In genomic region chr15:42035362-42035761, GRCh38 we compare ENCODE assay signal across 9 cellular contexts. TPM values are rescaled to one million over a fixed set of nuclear protein-coding genes. Genes with fewer than 3 reads are reported as not detected.
DNase-seq lines count a peak whose midpoint lies in the region; ATAC-seq and TF ChIP-seq lines count a peak whose summit lies in the region.
"Had no signal": no experiment of that assay in that cellular context is flagged by ENCODE, and none has a peak within 500 bp of the region (broad histone marks: within the 10 kb centered on the region; RNA-seq: fewer than 3 reads in every experiment).

No MANE protein-coding gene starts in this region.

- no peak overlapping the region for H3K9ac ChIP-seq in endodermal cell (ENCODE audit: extremely low read depth, low read length, poor library complexity, severe bottlenecking)

- H3K4me1 ChIP-seq in endodermal cell (ENCODE audit: control insufficient read depth, insufficient read depth, low read length) = no peaks in the 10 kb centered on the region

- H3K27ac ChIP-seq in endodermal cell (ENCODE audit: low read depth, low read length) (no peak overlapping the region), substantia nigra (ENCODE audit: low read depth, low read length, poor library complexity, severe bottlenecking) (no peak overlapping the region)

- TF ChIP-seq CTCF in AG10803 (conservative IDR thresholded peaks at IDR 0.05; ENCODE audit: low read length) (no peak), endodermal cell (conservative IDR thresholded peaks at IDR 0.05) (no peak)

- H3K4me1 Mint-ChIP-seq in endodermal cell = peaks cover 5% of the 10 kb centered on the region
- H3K4me1 Mint-ChIP-seq: neural crest cell had no signal

- H3K4me3 Mint-ChIP-seq in endodermal cell = no peak overlapping the region
- H3K4me3 Mint-ChIP-seq: neural crest cell had no signal

- peaks cover 9% of the 10 kb centered on the region for H3K9me3 ChIP-seq in endodermal cell (ENCODE audit: control insufficient read depth, low read length)

- ATAC-seq in GM19035 (IDR thresholded peaks at IDR 0.05; ENCODE audit: unreplicated experiment) (peak; percentile 64), HG03045 (IDR thresholded peaks at IDR 0.05; ENCODE audit: unreplicated experiment) (no peak)

- H3K27me3 Mint-ChIP-seq in endodermal cell (ENCODE audit: insufficient read depth) = peaks cover 2% of the 10 kb centered on the region

- DNase-seq in AG10803 (ENCODE audit: low read depth) = peak; percentile 15
- DNase-seq in HK-2 (ENCODE audit: unreplicated experiment) = peak; percentile 25
- DNase-seq in endodermal cell = peak; percentile 71
- no peak for DNase-seq in substantia nigra (lab: John Stamatoyannopoulos, UW)
- no peak for DNase-seq in occipital lobe (lab: John Stamatoyannopoulos, UW)
- no peak for DNase-seq in activated effector memory CD4-positive, alpha-beta T cell treated with anti-CD3 and anti-CD28 coated beads, Interleukin-2, amount 50 U/mL, for 16 hours

- 63 to 64% methylated on average over 2 to 4 of the region's 4 CpGs for WGBS in endodermal cell (ENCODE audit: insufficient coverage in 1 of 2, insufficient read length in 1 of 2), 2 experiments

- no peaks in the 10 kb centered on the region for H3K27me3 ChIP-seq in endodermal cell (ENCODE audit: control insufficient read depth, insufficient read depth, low read length, poor library complexity, severe bottlenecking)

- no peaks in the 10 kb centered on the region for H3K36me3 Mint-ChIP-seq in endodermal cell (ENCODE audit: low read depth)

- H3K4me3 ChIP-seq in AG10803 (ENCODE audit: low read length) = no peak overlapping the region
- H3K4me3 ChIP-seq in endodermal cell (ENCODE audit: low read length) = no peak overlapping the region

- H3K36me3 ChIP-seq in endodermal cell (ENCODE audit: control insufficient read depth, insufficient read depth, low read length) = no peaks in the 10 kb centered on the region

- H3K27ac Mint-ChIP-seq in endodermal cell = no peak overlapping the region

- H3K9me3 Mint-ChIP-seq in endodermal cell = peaks cover 5% of the 10 kb centered on the region

RNA-seq across cellular contexts. Expression of gene PLA2G4E, which starts 14.5 kb away (rescaled TPM):
- total RNA-seq in endodermal cell = not detected
- polyA plus RNA-seq in endodermal cell (2013, experiment 1 of 2) = not detected
- polyA plus RNA-seq in endodermal cell (2013, experiment 2 of 2) = not detected
- not detected for total RNA-seq in occipital lobe
- total RNA-seq: neural crest cell had no signal

RNA-seq across cellular contexts. Expression of gene PLA2G4D, which starts 59.0 kb away (rescaled TPM):
- total RNA-seq in endodermal cell (not detected), occipital lobe (not detected)
- not detected for polyA plus RNA-seq in endodermal cell (2013, experiment 1 of 2)
- not detected for polyA plus RNA-seq in endodermal cell (2013, experiment 2 of 2)
- total RNA-seq: neural crest cell had no signal

Comparison
In these comparisons a context has a peak if more than half of its experiments do, and no peak if none do; other contexts are left out.
1. DNase-seq: peak in AG10803 (single experiment), HK-2 (single experiment) and endodermal cell (single experiment); none in substantia nigra (0 of 49), occipital lobe (single experiment) and activated effector memory CD4-positive, alpha-beta T cell treated with anti-CD3 and anti-CD28 coated beads, Interleukin-2, amount 50 U/mL, for 16 hours (single experiment).